Comparison of ENCODE assay signal across 8 cellular contexts in the genomic region with DNA sequence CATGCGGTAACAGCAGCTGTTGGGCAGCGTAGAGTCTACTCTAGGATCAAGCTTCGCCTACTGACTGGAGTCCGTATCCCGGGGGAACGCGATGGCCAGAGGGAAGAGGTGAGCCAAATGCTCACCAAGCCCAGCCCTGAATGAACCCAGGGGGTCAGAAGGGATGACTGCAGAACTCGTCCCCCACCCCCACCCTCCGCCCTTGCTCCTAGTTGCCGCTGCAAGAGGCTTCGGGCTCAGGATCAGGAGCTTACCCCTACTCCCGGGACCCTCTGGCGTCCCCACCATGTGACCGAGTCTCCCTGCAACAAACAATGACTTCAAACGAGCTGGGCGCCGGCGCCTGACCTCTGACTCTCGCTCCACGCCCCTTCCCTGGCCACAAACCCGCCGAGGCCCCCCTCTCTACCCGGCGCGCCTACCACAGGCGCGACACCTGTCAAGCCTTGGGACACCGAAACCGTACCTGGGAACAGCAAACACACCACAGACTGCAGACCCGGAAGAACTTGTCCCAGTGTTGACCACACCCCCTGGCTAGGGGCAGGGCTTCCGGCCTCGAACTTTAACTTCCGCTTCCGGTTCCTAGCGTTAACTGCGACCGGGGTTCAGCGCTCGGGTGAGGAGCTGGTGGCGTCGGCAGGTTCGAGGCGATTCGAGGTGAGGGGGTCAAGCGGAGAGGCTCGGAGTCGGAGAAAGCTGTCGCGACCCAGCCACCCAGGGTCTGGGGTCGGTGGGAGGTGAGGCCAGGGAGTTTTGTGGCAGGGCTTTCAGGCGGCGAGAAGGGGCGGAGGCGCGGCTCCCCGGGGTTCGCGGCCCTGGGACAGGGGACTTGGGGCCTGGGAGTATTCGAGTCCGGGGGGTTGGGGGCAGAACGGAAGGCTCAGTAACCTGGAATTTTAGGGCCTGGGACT. TPM values are rescaled to one million over a fixed set of nuclear protein-coding genes. Genes with fewer than 3 reads are reported as not detected.
DNase-seq lines count a peak whose midpoint lies in the region; ATAC-seq and TF ChIP-seq lines count a peak whose summit lies in the region.

A gene (plus strand): TSS at position 594 of the 914 bp plus-strand sequence. CDS start 420 bp downstream, outside the sequence.

- TF ChIP-seq CTCF in KMS-11 (conservative IDR thresholded peaks at IDR 0.05; ENCODE audit: low read depth, low read length) (no peak), Panc1 (IDR thresholded peaks at IDR 0.05) (no peak)

- BruUV-seq in Panc1 (replicated peaks; lab: Mats Ljungman, UMichigan) = TSS peak; percentile 96

- peaks cover 11% of the 10 kb centered on the region for H3K36me3 Mint-ChIP-seq in activated T-cell treated with anti-CD3 and anti-CD28 coated beads, Interleukin-2, amount 50 U/mL, for 4 hours (ENCODE audit: insufficient read depth)

- peak within 1 kb of the TSS; percentile 72 for H3K27ac ChIP-seq in KMS-11
- H3K27ac ChIP-seq in Panc1 (ENCODE audit: low read length) = peak within 1 kb of the TSS; percentile 88
- peak within 1 kb of the TSS; percentile 90 to 93 for H3K27ac ChIP-seq in esophagus (ENCODE audit: low read depth in 2 of 2, low read length in 1 of 2)

- peak within 1 kb of the TSS; percentile 11 for H3K4me3 ChIP-seq in KMS-11 (IDR thresholded peaks at IDR 0.05; ENCODE audit: insufficient read depth, low read depth, low read length)
- peak within 1 kb of the TSS; percentile 95 to 96 for H3K4me3 ChIP-seq in Panc1 (ENCODE audit: low read depth in 2 of 2, low read length in 2 of 2)
- peak within 1 kb of the TSS; percentile 85 to 94 for H3K4me3 ChIP-seq in esophagus (ENCODE audit: low read depth in 1 of 2, low read length in 2 of 2)
- peak within 1 kb of the TSS; percentile 97 for H3K4me3 ChIP-seq in mucosa of stomach (ENCODE audit: low read length)

- peaks cover 64% of the 10 kb centered on the region for H3K79me2 ChIP-seq in KMS-11 (ENCODE audit: insufficient read depth, low read depth)

- H3K4me1 Mint-ChIP-seq in activated T-cell treated with anti-CD3 and anti-CD28 coated beads, Interleukin-2, amount 50 U/mL, for 4 hours (ENCODE audit: low read depth) = peaks cover 20% of the 10 kb centered on the region

- peak within 1 kb of the TSS; percentile 28 for H2AFZ ChIP-seq in KMS-11 (ENCODE audit: low read depth)

- H3K9ac ChIP-seq in KMS-11 (peak within 1 kb of the TSS; percentile 64), mucosa of stomach (ENCODE audit: low read length) (peak within 1 kb of the TSS; percentile 89)

- ATAC-seq in GM21737 (IDR thresholded peaks at IDR 0.05; ENCODE audit: unreplicated experiment) (peak; percentile 71), Panc1 (peak; percentile 98)
- ATAC-seq in activated T-cell treated with anti-CD3 and anti-CD28 coated beads, Interleukin-2, amount 50 U/mL, for 4 hours = peak; percentile 99 to 100

- H3K9me3 Mint-ChIP-seq in activated T-cell treated with anti-CD3 and anti-CD28 coated beads, Interleukin-2, amount 50 U/mL, for 4 hours = no peaks in the 10 kb centered on the region

- H3K36me3 ChIP-seq in KMS-11 (ENCODE audit: insufficient read depth) (peaks cover 3% of the 10 kb centered on the region; the same call in 1 of the 2 replicates), Panc1 (ENCODE audit: control insufficient read depth, insufficient read depth, low read length) (peaks cover 6% of the 10 kb centered on the region), esophagus (ENCODE audit: control insufficient read depth in 2 of 2, insufficient read depth in 2 of 2, low read length in 1 of 2) (peaks cover 0 to 4% of the 10 kb centered on the region in 2 donors), mucosa of stomach (ENCODE audit: control insufficient read depth, insufficient read depth, low read length) (no peaks in the 10 kb centered on the region)

- peak; percentile 57 for DNase-seq in DMS53 treated with DMSO at 0.1 percent for 48 hours (lab: John Stamatoyannopoulos, UW; ENCODE audit: unreplicated experiment)
- DNase-seq in Panc1 (ENCODE audit: low read depth, low spot score) = peak; percentile 30
- peak; percentile 83 for DNase-seq in activated T-cell treated with anti-CD3 and anti-CD28 coated beads, Interleukin-2, amount 50 U/mL, for 4 hours
- peak; percentile 92 for DNase-seq in stimulated activated CD8-positive, alpha-beta memory T cell treated with anti-CD3 and anti-CD28 coated beads, Interleukin-4, amount 100 ng/mL, for 48 hours

- CTCF ChIA-PET in Panc1 (lab: Charles Lee) = no interaction called here

- peak within 1 kb of the TSS; percentile 79 for H3K4me2 ChIP-seq in KMS-11

- no peaks in the 10 kb centered on the region for H3K9me3 ChIP-seq in Panc1 (ENCODE audit: control insufficient read depth, insufficient read depth, low read depth, low read length)
- H3K9me3 ChIP-seq in esophagus (ENCODE audit: control insufficient read depth in 2 of 2, insufficient read depth in 1 of 2, low read depth in 1 of 2, low read length in 1 of 2) = no peaks in the 10 kb centered on the region
- H3K9me3 ChIP-seq in mucosa of stomach (ENCODE audit: control insufficient read depth, low read length) = no peaks in the 10 kb centered on the region

- WGBS in esophagus, 2 donors = 0% methylated on average over 61 of the region's 61 CpGs

- peak within 1 kb of the TSS; percentile 99 for H3K4me3 Mint-ChIP-seq in activated T-cell treated with anti-CD3 and anti-CD28 coated beads, Interleukin-2, amount 50 U/mL, for 4 hours

- in situ Hi-C loops in Panc1 (cut with HindIII; ENCODE audit: low pct_unique_long_range_greater_than_20kb, low sequenced_read_pairs) = no loop called here

- H3K4me1 ChIP-seq in KMS-11 (ENCODE audit: low read depth, poor library complexity, severe bottlenecking) (peaks cover 50% of the 10 kb centered on the region), Panc1 (ENCODE audit: control insufficient read depth, insufficient read depth, low read length) (no peaks in the 10 kb centered on the region), esophagus (ENCODE audit: control insufficient read depth in 2 of 2, insufficient read depth in 2 of 2, low read length in 1 of 2) (peaks cover 0 to 4% of the 10 kb centered on the region in 2 donors), mucosa of stomach (ENCODE audit: control insufficient read depth, insufficient read depth, low read length) (peaks cover 6% of the 10 kb centered on the region)

- H3K27me3 ChIP-seq in KMS-11 (ENCODE audit: insufficient read depth, low read depth) (no peaks in the 10 kb centered on the region), Panc1 (ENCODE audit: control insufficient read depth, insufficient read depth, low read length) (no peaks in the 10 kb centered on the region), esophagus (ENCODE audit: control insufficient read depth in 1 of 2, insufficient read depth in 2 of 2, low read length in 2 of 2) (no peaks in the 10 kb centered on the region), mucosa of stomach (ENCODE audit: control insufficient read depth, insufficient read depth, low read length) (no peaks in the 10 kb centered on the region)

- intact Hi-C loops in Panc1 (cut with micrococcal nuclease; ENCODE audit: unreplicated experiment) = no loop called here

- POLR2A ChIA-PET in Panc1 (lab: Charles Lee) = interaction anchor here (0.7 kb wide), 1 partner anchor 10 kb away, joined by 3 read pairs; no protein-coding TSS in a partner anchor

- H4K20me1 ChIP-seq in KMS-11 (ENCODE audit: insufficient read depth) = no peaks in the 10 kb centered on the region

- H3K27me3 Mint-ChIP-seq in activated T-cell treated with anti-CD3 and anti-CD28 coated beads, Interleukin-2, amount 50 U/mL, for 4 hours (ENCODE audit: low read depth) = no peaks in the 10 kb centered on the region

RNA-seq across cellular contexts. Expression of the gene that starts here (rescaled TPM):
- total RNA-seq in Panc1 (2021; ENCODE audit: unreplicated experiment) = 379 TPM
- polyA plus RNA-seq in Panc1 (2012; ENCODE audit: insufficient read length) = 631 TPM
- total RNA-seq in activated T-cell treated with anti-CD3 and anti-CD28 coated beads, Interleukin-2, amount 50 U/mL, for 4 hours = 100 to 1,000 TPM; 323 to 345 (median 343) TPM
- polyA plus RNA-seq in esophagus = 1,000 to 10,000 TPM in 1 of 2 donors, 100 to 1,000 TPM in 1; 604 to 1,000 TPM

Comparison
In these comparisons a context has a peak if more than half of its experiments do, and no peak if none do; other contexts are left out.
1. Peak in every context shown above with its lines: DNase-seq, ATAC-seq, H3K4me3 ChIP-seq and H3K27ac ChIP-seq.
2. DNase-seq: peak in every context shown above with its lines; median percentile 92 in stimulated activated CD8-positive, alpha-beta memory T cell treated with anti-CD3 and anti-CD28 coated beads, Interleukin-4, amount 100 ng/mL, for 48 hours; 83 in activated T-cell treated with anti-CD3 and anti-CD28 coated beads, Interleukin-2, amount 50 U/mL, for 4 hours; 57 in DMS53 treated with DMSO at 0.1 percent for 48 hours; 30 in Panc1.
3. H3K4me3 ChIP-seq: peak in every context shown above with its lines; median percentile 97 in mucosa of stomach; 96 in Panc1; 90 in esophagus; 11 in KMS-11.